20 cellular contexts compared by ENCODE assay signal in the genomic region with DNA sequence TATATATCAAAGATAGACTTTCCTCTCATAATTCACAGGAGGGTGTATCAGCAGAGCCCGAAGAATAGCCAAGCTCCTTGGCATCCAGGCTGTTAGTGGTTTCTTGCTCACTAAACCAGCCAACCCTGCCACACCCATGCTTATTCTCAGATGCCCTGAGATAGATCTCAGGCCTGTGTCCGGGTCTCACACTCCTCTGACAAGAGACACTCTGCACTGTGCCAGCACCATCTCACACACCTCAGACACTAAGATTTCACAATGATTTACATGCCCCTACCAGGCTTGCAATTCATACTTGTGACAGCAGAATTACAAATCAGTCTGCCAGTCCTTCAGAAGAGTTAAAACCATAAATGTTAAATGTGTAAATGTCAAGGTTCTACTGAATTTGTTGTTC.
"Had no signal": no experiment of that assay in that cellular context is flagged by ENCODE, and none has a peak within 500 bp of the region (broad histone marks: within the 10 kb centered on the region; RNA-seq: fewer than 3 reads in every experiment).

No MANE protein-coding gene starts in this region.

- H3K9me3 ChIP-seq: colonic mucosa, esophagus squamous epithelium, left lung, mucosa of descending colon, testis, tibial artery had no signal

- H3K9ac ChIP-seq: neural progenitor cell, parathyroid adenoma had no signal

- DNase-seq: colonic mucosa; effector CD8-positive, alpha-beta T cell; endodermal cell; erythroblast; esophagus squamous epithelium; hypothalamus; immature natural killer cell; islet precursor cell; left lung; mesenchymal stem cell; mucosa of descending colon; naive thymus-derived CD4-positive, alpha-beta T cell; stimulated activated CD4-positive, alpha-beta T cell treated with anti-CD3 and anti-CD28 coated beads, Interleukin-2, amount 100 ng/mL, for 24 hours; stimulated activated CD4-positive, alpha-beta T cell treated with anti-CD3 and anti-CD28 coated beads, Interleukin-4, amount 100 ng/mL, for 24 hours; stimulated activated naive CD8-positive, alpha-beta T cell treated with anti-CD3 and anti-CD28 coated beads, Interleukin-15, Interleukin-2, amounts not matched to agents 100 U/mL and 50 U/mL, for 24 hours; substantia nigra; testis; tibial artery had no signal

- H3K27ac ChIP-seq: colonic mucosa, esophagus squamous epithelium, left lung, parathyroid adenoma, testis, tibial artery had no signal

- H3K4me3 ChIP-seq: colonic mucosa, esophagus squamous epithelium, left lung, mucosa of descending colon, neural progenitor cell, testis, tibial artery had no signal

- H3K79me2 ChIP-seq: parathyroid adenoma had no signal

- H3K4me2 ChIP-seq: neural progenitor cell had no signal

- H3K27me3 ChIP-seq: colonic mucosa, esophagus squamous epithelium, left lung, neural progenitor cell, testis, tibial artery had no signal

- H3K36me3 ChIP-seq: colonic mucosa had no signal

- H2AFZ ChIP-seq: neural progenitor cell, parathyroid adenoma had no signal

- H3K4me1 ChIP-seq: colonic mucosa, esophagus squamous epithelium, left lung, parathyroid adenoma, testis, tibial artery had no signal
